Comparison of ENCODE assay signal across 12 cellular contexts in the genomic region with DNA sequence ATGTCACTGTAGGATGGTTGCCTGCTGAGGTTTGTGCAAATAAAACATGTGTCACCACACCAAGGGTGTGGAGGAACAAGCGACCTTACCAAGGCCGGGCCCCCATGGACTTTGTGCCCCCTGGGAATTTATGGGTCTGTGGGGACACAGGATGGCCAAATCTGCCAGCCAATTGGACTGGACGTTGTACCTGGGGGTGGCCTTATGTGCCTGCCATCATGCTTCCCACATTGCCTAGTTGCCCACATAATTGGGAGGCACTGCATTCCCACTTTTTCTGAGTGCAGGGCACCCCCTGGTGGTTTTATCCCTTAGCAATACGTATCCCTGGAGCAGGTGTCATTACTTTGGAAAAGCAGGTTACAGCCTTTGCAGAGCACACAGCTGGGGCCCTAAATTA.
DNase-seq lines count a peak whose midpoint lies in the region; TF ChIP-seq lines count a peak whose summit lies in the region.
"Had no signal": no experiment of that assay in that cellular context is flagged by ENCODE, and none has a peak within 500 bp of the region (broad histone marks: within the 10 kb centered on the region; RNA-seq: fewer than 3 reads in every experiment).

No MANE protein-coding gene starts in this region.

- no peak overlapping the region for H3K27ac ChIP-seq in 22Rv1

- no peaks in the 10 kb centered on the region; the same call in 1 of the 2 replicates for H3K27me3 ChIP-seq in GM06990 (replicated peaks; ENCODE audit: control insufficient read depth, insufficient read depth, low read length)

- TF ChIP-seq CTCF in 22Rv1 (IDR thresholded peaks at IDR 0.05) (peak; percentile 43), GM06990 (IDR thresholded peaks at IDR 0.05; ENCODE audit: insufficient read depth, low read length, poor library complexity, severe bottlenecking) (peak; percentile 7)

- no peaks in the 10 kb centered on the region for H3K36me3 ChIP-seq in GM06990 (ENCODE audit: control insufficient read depth, insufficient read depth, low read length)

- in situ Hi-C loops in KBM-7 (cut with MboI; ENCODE audit: low pct_unique_long_range_greater_than_20kb, low sequenced_read_pairs), result no loop called here

- H3K4me3 ChIP-seq in GM06990 (replicated peaks; ENCODE audit: low read depth, low read length), result no peak overlapping the region

- DNase-seq in GM06990 (ENCODE audit: extremely low read depth, insufficient read length), result no peak
- peak; percentile 40 for DNase-seq in SW480 (ENCODE audit: low spot score)
- DNase-seq in iPS-NIHi11 (ENCODE audit: low spot score), result peak; percentile 49
- DNase-seq in Ammon's horn (ENCODE audit: low spot score), result no peak
- DNase-seq in KBM-7, result no peak
- DNase-seq in DMS114 treated with DMSO at 0.1 percent for 48 hours (lab: John Stamatoyannopoulos, UW; ENCODE audit: unreplicated experiment), result no peak
- DNase-seq in stimulated activated CD4-positive, alpha-beta T cell treated with anti-CD3 and anti-CD28 coated beads, Interleukin-4, amount 100 ng/mL, for 4 hours, result no peak
- DNase-seq: activated T-cell treated with anti-CD3 and anti-CD28 coated beads for 4 hours, C1 segment of cervical spinal cord, Kasumi-1, T-helper 2 cell had no signal

Comparison
In these comparisons a context has a peak if more than half of its experiments do, and no peak if none do; other contexts are left out.
1. DNase-seq: peak in SW480 (single experiment) and iPS-NIHi11 (single experiment); none in GM06990 (single experiment), Ammon's horn (single experiment), KBM-7 (single experiment), DMS114 treated with DMSO at 0.1 percent for 48 hours (single experiment) and stimulated activated CD4-positive, alpha-beta T cell treated with anti-CD3 and anti-CD28 coated beads, Interleukin-4, amount 100 ng/mL, for 4 hours (0 of 2).